8 cellular contexts compared by ENCODE assay signal in the genomic region with DNA sequence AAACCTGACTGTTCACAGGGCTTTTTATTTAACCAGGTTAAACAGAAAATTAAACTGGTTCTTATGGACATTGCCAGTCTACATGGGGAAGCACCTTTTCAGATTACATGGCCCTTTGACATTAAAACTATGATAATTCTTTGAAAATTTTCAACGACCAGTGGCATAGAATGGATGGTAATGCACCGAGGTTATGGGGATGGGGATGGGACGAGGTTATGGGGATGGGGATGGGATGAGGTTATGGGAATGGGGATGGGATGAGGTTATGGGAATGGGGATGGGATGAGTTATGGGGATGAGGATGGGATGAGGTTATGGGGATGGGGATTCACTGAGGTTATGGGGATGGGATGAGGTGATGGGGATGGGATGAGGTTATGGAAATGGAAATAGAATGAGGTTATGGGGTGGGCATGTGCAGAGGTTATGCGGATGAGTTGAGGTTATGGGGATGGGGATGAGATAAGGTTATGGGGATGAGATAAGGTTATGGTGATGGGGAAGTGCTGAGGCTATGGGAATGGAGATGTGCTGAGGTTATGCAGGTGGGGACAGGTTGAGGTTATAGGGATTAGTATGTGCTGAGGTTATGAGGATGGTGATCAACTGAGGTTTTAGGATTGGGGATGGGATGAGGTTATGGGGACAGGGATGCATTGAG.
"Had no signal": no experiment of that assay in that cellular context is flagged by ENCODE, and none has a peak within 500 bp of the region (broad histone marks: within the 10 kb centered on the region; RNA-seq: fewer than 3 reads in every experiment).

No MANE protein-coding gene starts in this region.

- H3K36me3 ChIP-seq: HAP-1 had no signal

- H3K4me3 ChIP-seq: GM23248, HAP-1 had no signal

- ATAC-seq: HCT116 had no signal

- H3K4me1 ChIP-seq: HAP-1 had no signal

- H3K9me3 ChIP-seq: HAP-1 had no signal

- DNase-seq: GM23248, GOT3, H7, HFFc6, KBM-7 had no signal

- H3K27ac ChIP-seq: GM23248, HL-60 had no signal
